In genomic region chr14:70726651-70727375, GRCh38 we compare ENCODE assay signal across 14 cellular contexts.
DNase-seq lines count a peak whose midpoint lies in the region; ATAC-seq lines count a peak whose summit lies in the region.
"Had no signal": no experiment of that assay in that cellular context is flagged by ENCODE, and none has a peak within 500 bp of the region (broad histone marks: within the 10 kb centered on the region; RNA-seq: fewer than 3 reads in every experiment).

No MANE protein-coding gene starts in this region.

- DNase-seq in left cardiac atrium (no peak), cardiac septum (ENCODE audit: low spot score) (no peak), NCI-H2171 treated with DMSO at 0.1 percent for 48 hours (lab: John Stamatoyannopoulos, UW) (peak; percentile 62), fibroblast of gingiva (ENCODE audit: low read depth) (peak; percentile 4), stromal cell of bone marrow (ENCODE audit: low read depth) (peak; percentile 65), NCI-H748 (lab: John Stamatoyannopoulos, UW; ENCODE audit: unreplicated experiment) (no peak), NCI-H1105 (lab: John Stamatoyannopoulos, UW) (no peak), GOT3 (lab: John Stamatoyannopoulos, UW) (no peak)
- DNase-seq: activated gamma-delta T cell; hypothalamus; NCI-H1436; retina; SHP77; stimulated activated CD8-positive, alpha-beta memory T cell treated with anti-CD3 and anti-CD28 coated beads, Interleukin-4, amount 100 ng/mL, for 48 hours had no signal

- intact Hi-C loops in left cardiac atrium (cut with DNase I) (no loop called here), cardiac septum (cut with DNase I) (no loop called here)

- ATAC-seq in left cardiac atrium = peak; percentile 47 to 50

Comparison
In these comparisons a context has a peak if more than half of its experiments do, and no peak if none do; other contexts are left out.
1. DNase-seq: peak in NCI-H2171 treated with DMSO at 0.1 percent for 48 hours (single experiment), fibroblast of gingiva (single experiment) and stromal cell of bone marrow (single experiment); none in left cardiac atrium (single experiment), cardiac septum (single experiment), NCI-H748 (single experiment), NCI-H1105 (single experiment) and GOT3 (single experiment).